Comparison of ENCODE assay signal across 16 cellular contexts in genomic region chr4:140870427-140870826, GRCh38.
"Had no signal": no experiment of that assay in that cellular context is flagged by ENCODE, and none has a peak within 500 bp of the region (broad histone marks: within the 10 kb centered on the region; RNA-seq: fewer than 3 reads in every experiment).

No MANE protein-coding gene starts in this region.

- H3K4me3 Mint-ChIP-seq: activated B cell treated with CpG ODN at 0.5 μM for 24 hours; activated CD4-positive, alpha-beta T cell treated with anti-CD3 and anti-CD28 coated beads, Interleukin-2, amount 10 ng/mL, durations not matched to agents 7 days and 5 days; activated naive CD8-positive, alpha-beta T cell; memory B cell; naive thymus-derived CD8-positive, alpha-beta T cell had no signal

- ATAC-seq: left ventricle myocardium superior; naive thymus-derived CD8-positive, alpha-beta T cell had no signal

- H3K9ac ChIP-seq: parathyroid adenoma had no signal

- H3K9me3 Mint-ChIP-seq: activated B cell treated with CpG ODN at 0.5 μM for 24 hours; activated CD4-positive, alpha-beta T cell treated with anti-CD3 and anti-CD28 coated beads, Interleukin-2, amount 10 ng/mL, durations not matched to agents 7 days and 5 days; memory B cell; naive thymus-derived CD8-positive, alpha-beta T cell had no signal

- H3K4me3 ChIP-seq: esophagus squamous epithelium, thoracic aorta had no signal

- H3K27me3 ChIP-seq: esophagus squamous epithelium, neutrophil had no signal

- H3K27ac Mint-ChIP-seq: activated B cell treated with CpG ODN at 0.5 μM for 24 hours; activated CD4-positive, alpha-beta T cell treated with anti-CD3 and anti-CD28 coated beads, Interleukin-2, amount 10 ng/mL, durations not matched to agents 7 days and 5 days; activated naive CD8-positive, alpha-beta T cell; memory B cell; naive thymus-derived CD8-positive, alpha-beta T cell had no signal

- H2AFZ ChIP-seq: parathyroid adenoma had no signal

- H3K9me3 ChIP-seq: esophagus squamous epithelium, neutrophil, thoracic aorta had no signal

- H3K27me3 Mint-ChIP-seq: activated naive CD8-positive, alpha-beta T cell had no signal

- H3K27ac ChIP-seq: esophagus squamous epithelium, neutrophil, parathyroid adenoma, thoracic aorta had no signal

- DNase-seq: activated B cell treated with CpG ODN at 0.5 μM for 24 hours; activated CD4-positive, alpha-beta T cell treated with anti-CD3 and anti-CD28 coated beads, Interleukin-2, amount 10 ng/mL, durations not matched to agents 7 days and 5 days; activated CD8-positive, alpha-beta memory T cell treated with anti-CD3 and anti-CD28 coated beads for 24 hours; activated gamma-delta T cell treated with Interleukin-2 at 50 U/mL for 16 hours; amniotic stem cell; esophagus squamous epithelium; glutamatergic neuron; left ventricle myocardium superior; naive thymus-derived CD8-positive, alpha-beta T cell; stimulated activated CD4-positive, alpha-beta T cell treated with anti-CD3 and anti-CD28 coated beads, Interleukin-12 subunit alpha, Interleukin-12 subunit beta, amount 100 ng/mL, for 4 hours; stimulated activated CD4-positive, alpha-beta T cell treated with anti-CD3 and anti-CD28 coated beads, Interleukin-2, amount 100 ng/mL, for 24 hours had no signal

- H3K36me3 ChIP-seq: esophagus squamous epithelium, neutrophil, thoracic aorta had no signal

- H3K4me1 ChIP-seq: esophagus squamous epithelium, parathyroid adenoma had no signal

- H3K4me1 Mint-ChIP-seq: activated B cell treated with CpG ODN at 0.5 μM for 24 hours; activated CD4-positive, alpha-beta T cell treated with anti-CD3 and anti-CD28 coated beads, Interleukin-2, amount 10 ng/mL, durations not matched to agents 7 days and 5 days; memory B cell had no signal

- H3K36me3 Mint-ChIP-seq: activated naive CD8-positive, alpha-beta T cell; memory B cell; naive thymus-derived CD8-positive, alpha-beta T cell had no signal

- H3K79me2 ChIP-seq: parathyroid adenoma had no signal
